9 cellular contexts compared by ENCODE assay signal in genomic region chr9:114681594-114682332, GRCh38. TPM values are rescaled to one million over a fixed set of nuclear protein-coding genes. Genes with fewer than 3 reads are reported as not detected.
A peak's percentile ranks its signal among the peaks of the same experiment; 100 is the strongest.
DNase-seq lines count a peak whose midpoint lies in the region; ATAC-seq, FAIRE-seq and TF ChIP-seq lines count a peak whose summit lies in the region.
"Had no signal": no experiment of that assay in that cellular context is flagged by ENCODE, and none has a peak within 500 bp of the region (broad histone marks: within the 10 kb centered on the region; RNA-seq: fewer than 3 reads in every experiment).

Gene TEX48, minus strand, starts transcription at chr9:114682192. Its CDS starts 10,469 bp downstream, at chr9:114671723.

- H2AFZ ChIP-seq in astrocyte (ENCODE audit: low read depth, low read length), result no peak within 1 kb of the TSS

- no peak within 1 kb of the TSS for H3K9ac ChIP-seq in astrocyte (ENCODE audit: low read length)

- H3K27me3 Mint-ChIP-seq in astrocyte (ENCODE audit: low read depth, unreplicated experiment), result no peaks in the 10 kb centered on the region
- H3K27me3 Mint-ChIP-seq in immature natural killer cell (ENCODE audit: low read depth in 3 of 3), result peaks cover 0 to 7% (median 2%) of the 10 kb centered on the region in 3 donors

- no peak within 1 kb of the TSS for H3K4me3 ChIP-seq in astrocyte (ENCODE audit: insufficient read depth, low read depth, low read length)

- H3K27ac ChIP-seq in astrocyte (ENCODE audit: low read depth, low read length), result no peak within 1 kb of the TSS

- no peaks in the 10 kb centered on the region for H4K20me1 ChIP-seq in astrocyte (ENCODE audit: insufficient read depth, low read length)

- peak; percentile 56 for ATAC-seq in HG02840 (IDR thresholded peaks at IDR 0.05; ENCODE audit: low FRiP score, unreplicated experiment)

- TF ChIP-seq CTCF in astrocyte (IDR thresholded peaks at IDR 0.05; ENCODE audit: insufficient read depth, low read depth, low read length), result peak; percentile 82

- H3K36me3 Mint-ChIP-seq in astrocyte (ENCODE audit: low read depth, unreplicated experiment) (peaks cover 2% of the 10 kb centered on the region), immature natural killer cell (no peaks in the 10 kb centered on the region)

- no peak within 1 kb of the TSS for H3K4me2 ChIP-seq in astrocyte (ENCODE audit: low read length)

- no peaks in the 10 kb centered on the region for H3K36me3 ChIP-seq in astrocyte (ENCODE audit: insufficient read depth, low read length)

- H3K27ac Mint-ChIP-seq in astrocyte (ENCODE audit: unreplicated experiment), result peak within 1 kb of the TSS; percentile 23
- no peak within 1 kb of the TSS for H3K27ac Mint-ChIP-seq in immature natural killer cell

- peaks cover 21% of the 10 kb centered on the region for H3K4me1 ChIP-seq in astrocyte (ENCODE audit: insufficient read depth, low read length)

- peaks cover 2% of the 10 kb centered on the region for H3K9me3 Mint-ChIP-seq in astrocyte (ENCODE audit: unreplicated experiment)
- no peaks in the 10 kb centered on the region for H3K9me3 Mint-ChIP-seq in immature natural killer cell

- H3K27me3 ChIP-seq in astrocyte (ENCODE audit: insufficient read depth, low read length), result no peaks in the 10 kb centered on the region

- FAIRE-seq in astrocyte (lab: Jason Lieb, UNC), result no peak
- FAIRE-seq: A204.1 had no signal

- H3K4me3 Mint-ChIP-seq in astrocyte (ENCODE audit: unreplicated experiment), result no peak within 1 kb of the TSS
- no peak within 1 kb of the TSS for H3K4me3 Mint-ChIP-seq in immature natural killer cell

- H3K9me3 ChIP-seq in astrocyte (ENCODE audit: insufficient read depth, low read depth, low read length), result no peaks in the 10 kb centered on the region

- peaks cover 39% of the 10 kb centered on the region for H3K4me1 Mint-ChIP-seq in astrocyte (ENCODE audit: low read depth, unreplicated experiment)
- H3K4me1 Mint-ChIP-seq in immature natural killer cell, result peaks cover 0 to 6% of the 10 kb centered on the region in 2 donors

- DNase-seq in DMS79 treated with DMSO at 0.1 percent for 48 hours (lab: John Stamatoyannopoulos, UW) (peak; percentile 29), DMS79 (lab: John Stamatoyannopoulos, UW) (no peak), NCI-H1694 treated with DMSO at 0.1 percent for 48 hours (lab: John Stamatoyannopoulos, UW) (peak; percentile 39), T1000 (lab: John Stamatoyannopoulos, UW) (peak; percentile 16), astrocyte (ENCODE audit: low read depth) (peak; percentile 51), immature natural killer cell (peak; percentile 48 to 69 (median 52))
- peak; percentile 78 to 87 for DNase-seq in stimulated activated CD4-positive, alpha-beta T cell treated with anti-CD3 and anti-CD28 coated beads, Interleukin-2, amount 100 ng/mL, for 24 hours

- H3K79me2 ChIP-seq in astrocyte (ENCODE audit: insufficient read depth, low read length), result no peaks in the 10 kb centered on the region

RNA-seq across cellular contexts. Expression of gene TEX48, which starts in this region (rescaled TPM):
- not detected in 2 replicates for total RNA-seq in astrocyte
- not detected for polyA plus RNA-seq in immature natural killer cell

Comparison
In these comparisons a context has a peak if more than half of its experiments do, and no peak if none do; other contexts are left out.
1. Peak in DNase-seq in astrocyte; RNA of the gene not detected or under 1 TPM.
2. Peak in DNase-seq in immature natural killer cell; RNA of the gene not detected or under 1 TPM.